In the genomic region with DNA sequence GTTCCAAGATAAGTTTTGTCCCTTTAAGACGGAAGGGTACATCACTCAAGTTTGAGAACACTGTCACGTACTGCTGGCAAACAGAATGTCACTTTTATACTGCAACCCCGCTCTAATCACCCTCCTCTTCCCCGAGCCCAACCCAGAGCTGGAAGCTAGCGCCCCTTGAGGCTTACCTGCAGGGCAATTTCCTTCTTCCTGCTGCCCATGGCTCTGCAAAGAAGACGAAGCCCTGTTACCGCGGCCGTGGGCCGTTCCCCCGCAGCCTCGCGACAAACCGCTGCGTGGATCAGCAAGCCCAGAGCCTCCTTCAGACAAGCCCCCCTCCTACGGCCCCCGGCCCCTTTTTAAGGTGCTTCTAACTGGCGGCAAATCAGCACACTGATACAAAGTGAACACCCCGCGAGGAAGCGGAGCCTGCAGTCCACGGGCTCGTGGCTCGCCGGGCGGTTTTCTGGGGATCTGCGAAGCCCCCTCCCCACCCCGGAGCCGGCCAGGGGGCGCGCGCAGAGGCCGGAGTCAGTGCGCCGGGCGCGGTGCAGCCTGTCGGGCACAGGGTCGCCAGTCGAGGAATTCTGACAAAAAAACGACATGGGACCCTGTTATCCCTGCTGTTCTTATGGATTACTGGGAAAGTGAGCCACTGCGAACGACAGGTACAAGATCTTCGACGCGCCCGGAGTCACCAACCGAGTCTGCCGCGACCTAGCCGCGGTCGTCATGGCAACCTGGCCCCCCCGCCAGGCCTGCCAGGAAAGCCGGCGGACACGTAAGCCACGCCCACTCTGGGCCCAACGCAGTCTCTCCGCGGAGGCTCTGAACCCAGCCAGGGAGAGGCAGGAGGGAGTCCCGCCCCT, we compare ENCODE assay signal across 8 cellular contexts. TPM values are rescaled to one million over a fixed set of nuclear protein-coding genes. Genes with fewer than 3 reads are reported as not detected.
DNase-seq lines count a peak whose midpoint lies in the region; ATAC-seq and TF ChIP-seq lines count a peak whose summit lies in the region.

A gene with protein sequence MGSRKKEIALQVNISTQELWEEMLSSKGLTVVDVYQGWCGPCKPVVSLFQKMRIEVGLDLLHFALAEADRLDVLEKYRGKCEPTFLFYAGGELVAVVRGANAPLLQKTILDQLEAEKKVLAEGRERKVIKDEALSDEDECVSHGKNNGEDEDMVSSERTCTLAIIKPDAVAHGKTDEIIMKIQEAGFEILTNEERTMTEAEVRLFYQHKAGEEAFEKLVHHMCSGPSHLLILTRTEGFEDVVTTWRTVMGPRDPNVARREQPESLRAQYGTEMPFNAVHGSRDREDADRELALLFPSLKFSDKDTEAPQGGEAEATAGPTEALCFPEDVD (minus strand): TSS at position 725 of the 857 bp plus-strand sequence. CDS start 516 bp downstream, at position 209.

- H3K27ac ChIP-seq in HCT116 (ENCODE audit: low read depth, low read length): peak within 1 kb of the TSS; percentile 75
- H3K27ac ChIP-seq in SK-N-MC: no peak within 1 kb of the TSS
- H3K27ac ChIP-seq in neutrophil: no peak within 1 kb of the TSS
- peak within 1 kb of the TSS; percentile 52 for H3K27ac ChIP-seq in substantia nigra (ENCODE audit: low read depth, low read length, poor library complexity, severe bottlenecking)

- H3K9ac ChIP-seq in HCT116 (ENCODE audit: low read length) (peak within 1 kb of the TSS; percentile 68), SK-N-MC (ENCODE audit: insufficient read length) (no peak within 1 kb of the TSS)

- no peaks in the 10 kb centered on the region for H3K36me3 Mint-ChIP-seq in activated naive CD4-positive, alpha-beta T cell treated with anti-CD3 and anti-CD28 coated beads, Interleukin-2, amount 10 ng/mL, durations not matched to agents 7 days and 5 days

- TF ChIP-seq CTCF in HCT116 (IDR thresholded peaks at IDR 0.05 in 2 of 3, conservative IDR thresholded peaks at IDR 0.05 in 1 of 3; ENCODE audit: borderline replicate concordance in 1 of 3, insufficient read depth in 1 of 3, low read depth in 2 of 3, low read length in 2 of 3) (peak; percentile 69 to 83 (median 75)), neutrophil (IDR thresholded peaks at IDR 0.05) (no peak)

- H3K9me3 ChIP-seq in HCT116 (ENCODE audit: control insufficient read depth in 1 of 2, insufficient read depth in 1 of 2, low read depth in 1 of 2, low read length in 2 of 2): no peaks in the 10 kb centered on the region
- no peaks in the 10 kb centered on the region for H3K9me3 ChIP-seq in SK-N-MC (ENCODE audit: low read depth, low read length)
- H3K9me3 ChIP-seq in neutrophil: no peaks in the 10 kb centered on the region

- no peaks in the 10 kb centered on the region for H4K20me1 ChIP-seq in HCT116 (ENCODE audit: insufficient read depth)

- RAD21 ChIA-PET in HCT116 (lab: Charles Lee; ENCODE audit: low non-redundant PET in 1 of 2, low total read pairs in 2 of 2, uncharacterized antibody in 2 of 2, unreplicated experiment in 2 of 2): no interaction called here

- H3K4me3 ChIP-seq in HCT116 (replicated peaks in 1 of 2; ENCODE audit: low read depth in 1 of 2, low read length in 2 of 2) (peak within 1 kb of the TSS; percentile 49 to 73), SK-N-MC (peak within 1 kb of the TSS; percentile 82), neutrophil (ENCODE audit: low read depth in 1 of 2, low read length in 1 of 2) (peak within 1 kb of the TSS; percentile 62 to 69)

- H3K27me3 ChIP-seq in HCT116 (ENCODE audit: insufficient read depth, low read length) (no peaks in the 10 kb centered on the region), neutrophil (peaks cover 68% of the 10 kb centered on the region)

- BruUV-seq in HCT116 (replicated peaks; lab: Mats Ljungman, UMichigan): no TSS peak

- DNase-seq in EH (ENCODE audit: low read depth): peak; percentile 87
- DNase-seq in HCT116 (ENCODE audit: low read depth, low spot score): peak; percentile 87
- peak; percentile 51 for DNase-seq in MV-4-11 (lab: John Stamatoyannopoulos, UW)
- no peak for DNase-seq in SK-N-MC (ENCODE audit: low read depth, low spot score)
- peak; percentile 89 for DNase-seq in activated naive CD4-positive, alpha-beta T cell treated with anti-CD3 and anti-CD28 coated beads, Interleukin-2, amount 10 ng/mL, durations not matched to agents 7 days and 5 days
- DNase-seq in globus pallidus (ENCODE audit: low spot score): peak; percentile 82
- DNase-seq in substantia nigra (lab: John Stamatoyannopoulos, UW): peak; percentile 11 to 98 (median 69)

- TF ChIP-seq POLR2A in HCT116 (IDR thresholded peaks at IDR 0.05; ENCODE audit: borderline replicate concordance, extremely low read depth, insufficient read depth, insufficient read length): no peak

- H3K9me2 ChIP-seq in HCT116 (ENCODE audit: insufficient read depth): no peaks in the 10 kb centered on the region

- peak within 1 kb of the TSS; percentile 82 for H3K27ac Mint-ChIP-seq in activated naive CD4-positive, alpha-beta T cell treated with anti-CD3 and anti-CD28 coated beads, Interleukin-2, amount 10 ng/mL, durations not matched to agents 7 days and 5 days

- CTCF ChIA-PET in HCT116 (lab: Charles Lee): interaction anchor here (0.9 to 1.6 kb wide), 6 partner anchors 8 to 606 kb away, joined by 3 to 5 read pairs (median 4); a partner anchor contains a TSS
- CTCF ChIA-PET in activated naive CD4-positive, alpha-beta T cell treated with anti-CD3 and anti-CD28 coated beads, Interleukin-2, amount 10 ng/mL, durations not matched to agents 7 days and 5 days (lab: Charles Lee): interaction anchor here (0.7 to 2.6 kb wide), 12 partner anchors 8 to 260 kb away, joined by 3 to 19 read pairs (median 3); no protein-coding TSS in a partner anchor

- peaks cover 28% of the 10 kb centered on the region for H3K4me1 Mint-ChIP-seq in activated naive CD4-positive, alpha-beta T cell treated with anti-CD3 and anti-CD28 coated beads, Interleukin-2, amount 10 ng/mL, durations not matched to agents 7 days and 5 days

- no peaks in the 10 kb centered on the region for H3K79me2 ChIP-seq in HCT116 (ENCODE audit: insufficient read depth, low read length)

- intact Hi-C loops in HCT116 (cut with micrococcal nuclease): loop anchor here (5.0 kb wide), 2 partner anchors 212 to 262 kb away; a partner anchor contains a TSS

- peak; percentile 94 for ATAC-seq in HCT116

- POLR2A ChIA-PET in HCT116 (lab: Charles Lee): no interaction called here

- peak within 1 kb of the TSS; percentile 91 for H3K4me3 Mint-ChIP-seq in activated naive CD4-positive, alpha-beta T cell treated with anti-CD3 and anti-CD28 coated beads, Interleukin-2, amount 10 ng/mL, durations not matched to agents 7 days and 5 days

- TF ChIP-seq RAD21 in HCT116 (IDR thresholded peaks at IDR 0.05; ENCODE audit: low read depth): peak; percentile 60; the same call in 1 of the 2 replicates

- peaks cover 11% of the 10 kb centered on the region for H3K27me3 Mint-ChIP-seq in activated naive CD4-positive, alpha-beta T cell treated with anti-CD3 and anti-CD28 coated beads, Interleukin-2, amount 10 ng/mL, durations not matched to agents 7 days and 5 days

- no peaks in the 10 kb centered on the region for H3K9me3 Mint-ChIP-seq in activated naive CD4-positive, alpha-beta T cell treated with anti-CD3 and anti-CD28 coated beads, Interleukin-2, amount 10 ng/mL, durations not matched to agents 7 days and 5 days

- H3K4me1 ChIP-seq in HCT116 (ENCODE audit: control insufficient read depth in 1 of 2, insufficient read depth in 2 of 2, low read length in 2 of 2): peaks cover 4 to 30% of the 10 kb centered on the region in 2 experiments; a peak in 3 of 4 replicates
- H3K4me1 ChIP-seq in neutrophil (ENCODE audit: control insufficient read depth in 1 of 2, insufficient read depth in 1 of 2, low read depth in 1 of 2, low read length in 1 of 2): peaks cover 5 to 13% of the 10 kb centered on the region in 2 experiments

- H3K36me3 ChIP-seq in HCT116 (ENCODE audit: control insufficient read depth in 1 of 2, insufficient read depth in 2 of 2, low read length in 2 of 2) (no peaks in the 10 kb centered on the region), SK-N-MC (ENCODE audit: insufficient read depth, low read length) (no peaks in the 10 kb centered on the region), neutrophil (no peaks in the 10 kb centered on the region)

- H2AFZ ChIP-seq in HCT116 (ENCODE audit: low read depth, low read length, poor library complexity, severe bottlenecking): peak within 1 kb of the TSS; percentile 98

- H3K4me2 ChIP-seq in HCT116 (ENCODE audit: low read length): peak within 1 kb of the TSS; percentile 99

TF ChIP-seq in HCT116, 20 proteins besides CTCF, POLR2A, EP300 and RAD21 (continues in another document):
- TF ChIP-seq SP1 (IDR thresholded peaks at IDR 0.05; ENCODE audit: low read depth): peak; percentile 20; the same call in 1 of the 2 replicates
- TF ChIP-seq YY1 (IDR thresholded peaks at IDR 0.05; ENCODE audit: extremely low read depth, insufficient replicate concordance, low read depth, low read length): peak; percentile 36
- peak; percentile 67 for TF ChIP-seq TCF7L2 (IDR thresholded peaks at IDR 0.05; ENCODE audit: borderline replicate concordance, extremely low read depth, insufficient read depth, insufficient read length)
- 0 out of 2 replicates have a peak, but pooled peaks have one; percentile 58 for TF ChIP-seq SIN3A (IDR thresholded peaks at IDR 0.05; ENCODE audit: low read depth)
- TF ChIP-seq, protein P1, sequence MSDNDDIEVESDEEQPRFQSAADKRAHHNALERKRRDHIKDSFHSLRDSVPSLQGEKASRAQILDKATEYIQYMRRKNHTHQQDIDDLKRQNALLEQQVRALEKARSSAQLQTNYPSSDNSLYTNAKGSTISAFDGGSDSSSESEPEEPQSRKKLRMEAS (IDR thresholded peaks at IDR 0.05): peak; percentile 73
- TF ChIP-seq EZH2phosphoT487 (IDR thresholded peaks at IDR 0.05; ENCODE audit: borderline replicate concordance): no peak

RNA-seq across cellular contexts. Expression of the gene that starts here (rescaled TPM):
- total RNA-seq in HCT116 (2021; ENCODE audit: unreplicated experiment): 0.79 TPM
- 0.59 and 0.79 TPM in 2 replicates for polyA plus RNA-seq in HCT116 (2012)

Comparison
In these comparisons a context has a peak if more than half of its experiments do, and no peak if none do; other contexts are left out.
1. Peak in DNase-seq, ATAC-seq, H3K4me3 ChIP-seq, H3K27ac ChIP-seq, H3K9ac ChIP-seq and H3K4me2 ChIP-seq in HCT116; RNA of the gene not detected or under 1 TPM.